1 cellular context compared by ENCODE assay signal in the genomic region with DNA sequence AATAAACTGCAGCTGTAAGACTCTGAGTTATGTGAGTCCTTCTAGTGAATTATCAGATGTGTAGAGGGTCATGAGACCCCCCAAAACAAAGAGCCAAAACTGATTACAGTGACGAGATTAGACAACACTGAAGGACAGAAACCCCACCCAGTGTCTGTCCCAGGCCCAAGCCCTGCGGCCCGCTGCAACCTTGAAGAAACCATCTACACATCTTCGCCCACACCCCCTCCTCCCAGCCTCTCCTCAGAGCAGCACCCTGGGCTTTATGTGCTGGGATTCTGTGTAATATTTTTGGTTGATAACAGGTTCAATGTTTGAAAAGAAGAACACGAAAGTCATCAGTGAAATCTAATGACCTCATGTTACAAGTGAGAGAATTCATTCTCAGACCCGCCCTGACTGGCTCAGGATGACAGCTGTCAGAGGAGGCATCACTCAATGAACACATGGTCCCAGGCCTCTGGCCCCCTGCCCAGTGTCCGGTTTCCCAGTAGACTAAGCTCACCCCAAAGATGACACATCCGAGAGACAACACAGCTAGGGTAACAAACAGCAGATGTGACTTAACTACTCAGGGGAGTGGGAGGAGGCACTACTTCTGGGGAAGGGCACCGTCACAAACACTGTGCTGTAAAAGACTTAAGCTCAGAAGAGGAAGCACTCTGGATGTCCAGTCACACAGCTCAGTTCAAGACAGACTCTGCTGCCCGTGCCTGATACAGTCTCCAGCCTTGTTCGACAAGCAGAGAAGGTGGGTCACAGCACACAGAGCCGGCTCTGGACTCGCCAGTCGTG.
TF ChIP-seq lines count a peak whose summit lies in the region.

No MANE protein-coding gene starts in this region.

TF ChIP-seq in WTC11, 78 proteins besides CTCF, POLR2A, EP300 and RAD21 (continued from another document):
- TF ChIP-seq ZNF532 (CRISPR knock-in tag; IDR thresholded peaks at IDR 0.05; ENCODE audit: borderline replicate concordance) (no peak), GTF2I (CRISPR knock-in tag; conservative IDR thresholded peaks at IDR 0.05) (no peak), CREB1 (CRISPR knock-in tag; IDR thresholded peaks at IDR 0.05) (no peak)
- TF ChIP-seq, protein P1, sequence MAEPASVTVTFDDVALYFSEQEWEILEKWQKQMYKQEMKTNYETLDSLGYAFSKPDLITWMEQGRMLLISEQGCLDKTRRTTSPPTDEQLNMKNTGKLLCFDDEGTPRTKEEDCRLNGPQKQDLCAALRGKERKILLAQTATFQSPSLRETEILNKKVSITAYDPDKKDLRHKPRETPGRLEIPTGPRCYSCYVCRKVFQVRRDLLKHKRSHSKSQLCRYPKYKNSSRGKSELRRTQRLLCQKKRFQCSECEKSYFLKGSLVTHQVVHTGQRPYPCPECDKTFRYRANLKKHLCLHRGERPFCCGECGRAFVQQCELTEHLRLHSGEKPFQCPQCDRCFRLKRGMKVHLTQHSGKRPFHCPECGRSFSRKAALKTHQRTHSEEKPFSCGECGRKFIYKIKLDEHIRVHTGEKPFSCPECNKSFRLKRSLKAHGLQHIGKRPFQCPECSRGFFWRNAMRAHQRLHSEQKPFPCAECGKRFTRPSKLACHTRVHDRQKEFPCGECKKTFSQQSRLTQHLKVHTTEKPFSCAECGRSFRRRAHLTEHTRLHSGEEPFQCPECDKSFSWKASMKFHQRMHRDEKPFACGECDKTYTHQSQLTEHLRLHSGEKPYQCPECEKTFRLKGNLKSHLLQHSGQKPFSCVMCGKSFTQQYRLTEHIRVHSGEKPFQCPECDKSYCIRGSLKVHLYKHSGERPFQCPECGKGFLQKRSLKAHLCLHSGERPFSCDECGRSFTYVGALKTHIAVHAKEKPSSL (CRISPR knock-in tag; conservative IDR thresholded peaks at IDR 0.05), result no peak
